8 cellular contexts compared by ENCODE assay signal in genomic region chr17:37770631-37771518, GRCh38. TPM values are rescaled to one million over a fixed set of nuclear protein-coding genes. Genes with fewer than 3 reads are reported as not detected.
DNase-seq lines count a peak whose midpoint lies in the region; ATAC-seq and TF ChIP-seq lines count a peak whose summit lies in the region.
"Had no signal": no experiment of that assay in that cellular context is flagged by ENCODE, and none has a peak within 500 bp of the region (broad histone marks: within the 10 kb centered on the region; RNA-seq: fewer than 3 reads in every experiment).

No MANE protein-coding gene starts in this region.

- no peaks in the 10 kb centered on the region for H3K9me3 Mint-ChIP-seq in endothelial cell (ENCODE audit: unreplicated experiment)
- H3K9me3 Mint-ChIP-seq in naive thymus-derived CD4-positive, alpha-beta T cell = no peaks in the 10 kb centered on the region

- H3K9me3 ChIP-seq in T-helper 17 cell (ENCODE audit: control insufficient read depth, low read length, poor library complexity, severe bottlenecking) = no peaks in the 10 kb centered on the region
- H3K9me3 ChIP-seq in naive thymus-derived CD4-positive, alpha-beta T cell (ENCODE audit: control insufficient read depth in 2 of 3, low read length in 3 of 3) = no peaks in the 10 kb centered on the region

- H3K36me3 ChIP-seq in naive thymus-derived CD4-positive, alpha-beta T cell (ENCODE audit: control insufficient read depth in 2 of 3, insufficient read depth in 3 of 3, low read length in 3 of 3) = no peaks in the 10 kb centered on the region

- POLR2A ChIA-PET in naive thymus-derived CD4-positive, alpha-beta T cell (lab: Charles Lee) = no interaction called here

- H3K4me3 ChIP-seq in GM12865 (ENCODE audit: low read depth, low read length) = no peak overlapping the region
- H3K4me3 ChIP-seq in naive thymus-derived CD4-positive, alpha-beta T cell (ENCODE audit: low read length) = no peak overlapping the region

- peak; percentile 58 for TF ChIP-seq CTCF in GM12865 (IDR thresholded peaks at IDR 0.05; ENCODE audit: insufficient read depth, low read depth, low read length, missing control alignments)
- peak; percentile 73 for TF ChIP-seq CTCF in endothelial cell (IDR thresholded peaks at IDR 0.05; ENCODE audit: unreplicated experiment)

- peaks cover 32% of the 10 kb centered on the region for H3K27me3 Mint-ChIP-seq in T-helper 17 cell
- H3K27me3 Mint-ChIP-seq in endothelial cell (ENCODE audit: unreplicated experiment) = peaks cover 2% of the 10 kb centered on the region
- H3K27me3 Mint-ChIP-seq in naive thymus-derived CD4-positive, alpha-beta T cell = peaks cover 14 to 26% (median 18%) of the 10 kb centered on the region in 5 donors

- no peak overlapping the region for H3K27ac ChIP-seq in naive thymus-derived CD4-positive, alpha-beta T cell (ENCODE audit: low read depth, low read length)

- H3K4me3 Mint-ChIP-seq in T-helper 17 cell (no peak overlapping the region), endothelial cell (ENCODE audit: unreplicated experiment) (no peak overlapping the region)
- H3K4me3 Mint-ChIP-seq in naive thymus-derived CD4-positive, alpha-beta T cell = peak overlapping the region in 1 of 10 donors; percentile 14

- DNase-seq in GM12865 (ENCODE audit: low read depth) = peak; percentile 54
- peak; percentile 20 for DNase-seq in NAMALWA (ENCODE audit: low spot score)
- no peak for DNase-seq in T-helper 17 cell
- peak; percentile 73 for DNase-seq in endothelial cell (ENCODE audit: low spot score)
- peak in 4 of 9 donors; percentile 5 to 11 (median 9) for DNase-seq in naive thymus-derived CD4-positive, alpha-beta T cell
- DNase-seq in GF-D8 (lab: John Stamatoyannopoulos, UW) = no peak

- H3K4me1 Mint-ChIP-seq in T-helper 17 cell (peaks cover 18% of the 10 kb centered on the region), endothelial cell (ENCODE audit: unreplicated experiment) (peaks cover 4% of the 10 kb centered on the region)
- H3K4me1 Mint-ChIP-seq in naive thymus-derived CD4-positive, alpha-beta T cell = peaks cover 0 to 49% (median 3%) of the 10 kb centered on the region in 7 donors

- intact Hi-C loops in naive thymus-derived CD4-positive, alpha-beta T cell (cut with micrococcal nuclease) = loop anchor here (5.0 to 10.0 kb wide), 3 partner anchors 34 to 74 kb away; no protein-coding TSS in a partner anchor

- CTCF ChIA-PET in naive thymus-derived CD4-positive, alpha-beta T cell (lab: Charles Lee) = interaction anchor here (0.9 to 1.5 kb wide), 3 partner anchors 12 to 243 kb away, joined by 3 to 5 read pairs (median 4); no protein-coding TSS in a partner anchor

- no peak for ATAC-seq in T-helper 17 cell
- peak; percentile 34 for ATAC-seq in naive thymus-derived CD4-positive, alpha-beta T cell
- no peak for ATAC-seq in GM21367 (IDR thresholded peaks at IDR 0.05; ENCODE audit: unreplicated experiment)

- no peaks in the 10 kb centered on the region for H3K27me3 ChIP-seq in naive thymus-derived CD4-positive, alpha-beta T cell (ENCODE audit: control insufficient read depth in 2 of 2, insufficient read depth in 2 of 2, low read length in 2 of 2)

- H3K36me3 Mint-ChIP-seq in T-helper 17 cell (ENCODE audit: low read depth) (peaks cover 8% of the 10 kb centered on the region), endothelial cell (ENCODE audit: low read depth, unreplicated experiment) (no peaks in the 10 kb centered on the region)
- H3K36me3 Mint-ChIP-seq in naive thymus-derived CD4-positive, alpha-beta T cell = peaks cover 0 to 2% (median 0%) of the 10 kb centered on the region in 5 donors

- peaks cover 0 to 5% of the 10 kb centered on the region in 2 donors for H3K4me1 ChIP-seq in naive thymus-derived CD4-positive, alpha-beta T cell (ENCODE audit: control insufficient read depth in 2 of 2, insufficient read depth in 2 of 2, low read length in 2 of 2)

- peak overlapping the region; percentile 82 for H3K27ac Mint-ChIP-seq in T-helper 17 cell
- H3K27ac Mint-ChIP-seq in endothelial cell (ENCODE audit: unreplicated experiment) = no peak overlapping the region
- peak overlapping the region in 1 of 9 donors; percentile 9 for H3K27ac Mint-ChIP-seq in naive thymus-derived CD4-positive, alpha-beta T cell

RNA-seq across cellular contexts. Expression of gene HNF1B, which starts 26.0 kb away (rescaled TPM):
- total RNA-seq in T-helper 17 cell (not detected), endothelial cell (ENCODE audit: unreplicated experiment) (0.13 TPM)
- 1 to 10 TPM in 1 of 5 experiments, not detected in 4; 1.4 TPM for total RNA-seq in naive thymus-derived CD4-positive, alpha-beta T cell
- polyA plus RNA-seq in naive thymus-derived CD4-positive, alpha-beta T cell = not detected
- total RNA-seq: skeletal muscle tissue had no signal

Comparison
In these comparisons a context has a peak if more than half of its experiments do, and no peak if none do; other contexts are left out.
1. DNase-seq: peak in GM12865 (single experiment), NAMALWA (single experiment) and endothelial cell (single experiment); none in T-helper 17 cell (0 of 3) and GF-D8 (single experiment).